Comparison of ENCODE assay signal across 20 cellular contexts in genomic region chr7:77281780-77282478, GRCh38.
DNase-seq lines count a peak whose midpoint lies in the region; ATAC-seq, FAIRE-seq and TF ChIP-seq lines count a peak whose summit lies in the region.
"Had no signal": no experiment of that assay in that cellular context is flagged by ENCODE, and none has a peak within 500 bp of the region (broad histone marks: within the 10 kb centered on the region; RNA-seq: fewer than 3 reads in every experiment).

No MANE protein-coding gene starts in this region.

- H3K27ac ChIP-seq in pancreas = no peak overlapping the region
- H3K27ac ChIP-seq: adrenal gland, left lung had no signal

- FAIRE-seq in RCC 7860 (lab: Jason Lieb, UNC) (peak; percentile 2), pancreas (lab: Jason Lieb, UNC) (no peak)
- FAIRE-seq: G401.6, GM12892 had no signal

- H3K9me3 Mint-ChIP-seq in activated T-cell treated with anti-CD3 and anti-CD28 coated beads, Interleukin-2, amount 50 U/mL, for 4 hours = peaks cover 6% of the 10 kb centered on the region
- H3K9me3 Mint-ChIP-seq: type B pancreatic cell had no signal

- H3K9me3 ChIP-seq in pancreas = no peaks in the 10 kb centered on the region
- H3K9me3 ChIP-seq: adrenal gland, left lung had no signal

- ATAC-seq in left cardiac atrium (peak; percentile 78 to 89), pancreas (peak in 3 of 4 donors; percentile 29 to 57 (median 56)), HG03280 (IDR thresholded peaks at IDR 0.05; ENCODE audit: unreplicated experiment) (no peak)
- ATAC-seq in activated T-cell treated with anti-CD3 and anti-CD28 coated beads, Interleukin-2, amount 50 U/mL, for 4 hours = no peak
- ATAC-seq: left lung, natural killer cell had no signal

- H3K27me3 ChIP-seq in pancreas = no peaks in the 10 kb centered on the region
- H3K27me3 ChIP-seq: adrenal gland, left lung had no signal

- H3K4me1 Mint-ChIP-seq in activated T-cell treated with anti-CD3 and anti-CD28 coated beads, Interleukin-2, amount 50 U/mL, for 4 hours (ENCODE audit: low read depth) = no peaks in the 10 kb centered on the region

- intact Hi-C loops in left cardiac atrium (cut with DNase I) = no loop called here
- intact Hi-C loops in pancreas (cut with DNase I) = no loop called here

- no peaks in the 10 kb centered on the region for H3K27me3 Mint-ChIP-seq in activated T-cell treated with anti-CD3 and anti-CD28 coated beads, Interleukin-2, amount 50 U/mL, for 4 hours (ENCODE audit: low read depth)
- H3K27me3 Mint-ChIP-seq: type B pancreatic cell had no signal

- peaks cover 16% of the 10 kb centered on the region for H3K36me3 Mint-ChIP-seq in activated T-cell treated with anti-CD3 and anti-CD28 coated beads, Interleukin-2, amount 50 U/mL, for 4 hours (ENCODE audit: insufficient read depth)

- no peaks in the 10 kb centered on the region for H3K36me3 ChIP-seq in pancreas
- H3K36me3 ChIP-seq: adrenal gland, left lung had no signal

- no peak overlapping the region for H3K4me3 ChIP-seq in AG10803 (ENCODE audit: low read length)
- no peak overlapping the region for H3K4me3 ChIP-seq in pancreas
- H3K4me3 ChIP-seq: adrenal gland, coronary artery, left lung had no signal

- WGBS in pancreas, 2 donors = 27 to 41% methylated on average over 3 of the region's 3 CpGs

- H3K4me3 Mint-ChIP-seq in activated T-cell treated with anti-CD3 and anti-CD28 coated beads, Interleukin-2, amount 50 U/mL, for 4 hours = no peak overlapping the region
- H3K4me3 Mint-ChIP-seq: H9, natural killer cell, type B pancreatic cell had no signal

- H3K4me1 ChIP-seq in pancreas = peaks cover 0 to 3% (median 0%) of the 10 kb centered on the region in 3 donors
- H3K4me1 ChIP-seq: left lung had no signal

- no peak for TF ChIP-seq CTCF in AG10803 (conservative IDR thresholded peaks at IDR 0.05; ENCODE audit: low read length)
- no peak for TF ChIP-seq CTCF in pancreas (IDR thresholded peaks at IDR 0.05)

- DNase-seq in AG10803 (ENCODE audit: low read depth) (peak; percentile 25), RCC 7860 (ENCODE audit: low spot score) (no peak), left cardiac atrium (no peak), pancreas (peak in 1 of 6 donors; percentile 3), foreskin melanocyte (no peak)
- DNase-seq in activated T-cell treated with anti-CD3 and anti-CD28 coated beads, Interleukin-2, amount 50 U/mL, for 4 hours = no peak
- DNase-seq in activated effector memory CD4-positive, alpha-beta T cell treated with Interleukin-2 at 50 U/mL for 16 hours = no peak
- DNase-seq: activated CD4-positive, alpha-beta T cell treated with anti-CD3 and anti-CD28 coated beads, Interleukin-2, amount 50 U/mL, for 48 hours; activated T-cell treated with anti-CD3 and anti-CD28 coated beads, Interleukin-2, amount 50 U/mL, for 48 hours; adrenal gland; H9; left lung; natural killer cell; retina; RPMI8226 had no signal

Comparison
In these comparisons a context has a peak if more than half of its experiments do, and no peak if none do; other contexts are left out.
1. ATAC-seq: peak in left cardiac atrium (2 of 2) and pancreas (3 of 4); none in activated T-cell treated with anti-CD3 and anti-CD28 coated beads, Interleukin-2, amount 50 U/mL, for 4 hours (0 of 2) and HG03280 (single experiment).